In the genomic region with DNA sequence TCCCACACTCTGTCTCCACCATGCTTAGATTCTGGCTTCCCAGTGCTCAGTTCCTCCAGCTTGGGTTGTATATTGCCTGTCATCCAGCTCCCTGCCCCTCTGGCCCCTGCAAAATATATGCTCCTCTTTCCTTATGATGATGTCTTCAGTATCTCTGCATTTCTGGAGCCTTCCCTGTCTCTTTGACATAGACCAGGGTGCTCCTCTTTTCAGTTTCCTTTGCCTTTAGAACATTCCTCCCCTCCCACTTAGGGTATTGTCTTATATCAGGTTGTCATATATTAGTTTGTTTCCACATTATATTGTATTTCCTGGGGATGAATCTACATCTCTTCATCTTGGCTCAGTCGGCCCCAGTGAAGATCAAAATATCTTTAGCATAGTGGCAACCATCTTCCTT, we compare ENCODE assay signal across 11 cellular contexts.
"Had no signal": no experiment of that assay in that cellular context is flagged by ENCODE, and none has a peak within 500 bp of the region (broad histone marks: within the 10 kb centered on the region; RNA-seq: fewer than 3 reads in every experiment).

No MANE protein-coding gene starts in this region.

- DNase-seq: cerebellar nuclear complex; effector memory CD8-positive, alpha-beta T cell; gastrocnemius medialis; heart right ventricle; natural killer cell; posterior cingulate gyrus; SK-N-SH; substantia nigra; upper lobe of left lung had no signal

- H3K36me3 Mint-ChIP-seq: natural killer cell had no signal

- ATAC-seq: effector memory CD8-positive, alpha-beta T cell; gastrocnemius medialis; heart right ventricle; natural killer cell had no signal

- H3K9me3 Mint-ChIP-seq: dendritic cell treated with granulocyte-macrophage colony-stimulating factor and Interleukin-4, amounts not matched to agents 40 ng/mL and 50 ng/mL, for 4 days; effector memory CD8-positive, alpha-beta T cell; natural killer cell had no signal

- H3K4me3 Mint-ChIP-seq: dendritic cell treated with granulocyte-macrophage colony-stimulating factor and Interleukin-4, amounts not matched to agents 40 ng/mL and 50 ng/mL, for 4 days; effector memory CD8-positive, alpha-beta T cell; natural killer cell had no signal

- H3K9me3 ChIP-seq: gastrocnemius medialis, heart right ventricle, SK-N-SH, upper lobe of left lung had no signal

- H3K27me3 ChIP-seq: upper lobe of left lung had no signal

- H3K4me1 ChIP-seq: gastrocnemius medialis, heart right ventricle had no signal

- H3K27ac Mint-ChIP-seq: dendritic cell treated with granulocyte-macrophage colony-stimulating factor and Interleukin-4, amounts not matched to agents 40 ng/mL and 50 ng/mL, for 4 days; effector memory CD8-positive, alpha-beta T cell; natural killer cell had no signal

- H3K4me3 ChIP-seq: gastrocnemius medialis, heart right ventricle, upper lobe of left lung had no signal

- H3K36me3 ChIP-seq: gastrocnemius medialis, heart right ventricle, upper lobe of left lung had no signal

- H3K27ac ChIP-seq: epithelial cell of prostate, gastrocnemius medialis, heart right ventricle, upper lobe of left lung had no signal
